21 cellular contexts compared by ENCODE assay signal in genomic region chr10:106338486-106338885, GRCh38.
"Had no signal": no experiment of that assay in that cellular context is flagged by ENCODE, and none has a peak within 500 bp of the region (broad histone marks: within the 10 kb centered on the region; RNA-seq: fewer than 3 reads in every experiment).

No MANE protein-coding gene starts in this region.

- H3K4me1 ChIP-seq: foreskin keratinocyte, left ventricle myocardium inferior, testis had no signal

- H3K9me3 ChIP-seq: left ventricle myocardium inferior, testis had no signal

- DNase-seq: activated CD4-positive, alpha-beta T cell treated with anti-CD3 and anti-CD28 coated beads for 1 hour; activated CD4-positive, alpha-beta T cell treated with anti-CD3 and anti-CD28 coated beads, Interleukin-2, amount 50 U/mL, for 1 hour; activated CD8-positive, alpha-beta T cell treated with anti-CD3 and anti-CD28 coated beads, Interleukin-2, amount 10 ng/mL, durations not matched to agents 7 days and 5 days; activated gamma-delta T cell treated with Interleukin-2 at 50 U/mL for 16 hours; aorta; cerebellar nuclear complex; cortex of kidney; foreskin keratinocyte; immature natural killer cell; left ventricle myocardium inferior; midbrain; nucleus accumbens; stimulated activated CD4-positive, alpha-beta T cell treated with anti-CD3 and anti-CD28 coated beads, Interleukin-2, amount 100 ng/mL, for 48 hours; stimulated activated CD8-positive, alpha-beta memory T cell treated with anti-CD3 and anti-CD28 coated beads, Interleukin-4, amount 100 ng/mL, for 48 hours; stimulated activated naive B cell treated with anti-CD40 and anti-IgM and Interleukin-4, amounts not matched to agents 10 μg/mL and 1 μg/mL and 100 μg/mL, for 72 hours; T-helper 1 cell; testis; trophoblast cell had no signal

- ATAC-seq: activated CD8-positive, alpha-beta T cell treated with anti-CD3 and anti-CD28 coated beads, Interleukin-2, amount 10 ng/mL, durations not matched to agents 7 days and 5 days; foreskin keratinocyte; natural killer cell treated with Interleukin-12 subunit alpha and Interleukin-12 subunit beta and Interleukin-15 and Interleukin-18, amount 100 ng/mL, for 72 hours; sciatic nerve; stimulated activated naive B cell treated with anti-CD40 and anti-IgM and Interleukin-4, amounts not matched to agents 10 μg/mL and 1 μg/mL and 100 μg/mL, for 72 hours had no signal

- H3K27ac ChIP-seq: epithelial cell of prostate, foreskin keratinocyte, left ventricle myocardium inferior, testis had no signal

- H3K4me3 ChIP-seq: left ventricle myocardium inferior, testis had no signal

- H3K27me3 ChIP-seq: foreskin keratinocyte, testis had no signal

- H3K36me3 ChIP-seq: left ventricle myocardium inferior had no signal
